10 cellular contexts compared by ENCODE assay signal in genomic region chr13:51995677-51996551, GRCh38. TPM values are rescaled to one million over a fixed set of nuclear protein-coding genes. Genes with fewer than 3 reads are reported as not detected.
DNase-seq lines count a peak whose midpoint lies in the region; ATAC-seq and TF ChIP-seq lines count a peak whose summit lies in the region.
"Had no signal": no experiment of that assay in that cellular context is flagged by ENCODE, and none has a peak within 500 bp of the region (broad histone marks: within the 10 kb centered on the region; RNA-seq: fewer than 3 reads in every experiment).

No MANE protein-coding gene starts in this region.

- H3F3A ChIP-seq in GM23338 (replicated peaks; ENCODE audit: low read depth), result no peaks in the 10 kb centered on the region

- H3K27me3 Mint-ChIP-seq in GM23338 (ENCODE audit: insufficient read depth, low read depth, poor library complexity), result peaks cover 14% of the 10 kb centered on the region

- ATAC-seq in GM23338 (peak; percentile 22), foreskin keratinocyte (peak; percentile 39), HG03457 (IDR thresholded peaks at IDR 0.05; ENCODE audit: unreplicated experiment) (no peak), HG03571 (IDR thresholded peaks at IDR 0.05; ENCODE audit: unreplicated experiment) (no peak)

- no peaks in the 10 kb centered on the region for H3K9me3 Mint-ChIP-seq in GM23338

- H3K27me3 ChIP-seq in GM23338 (ENCODE audit: insufficient read depth), result no peaks in the 10 kb centered on the region
- peaks cover 17% of the 10 kb centered on the region for H3K27me3 ChIP-seq in foreskin keratinocyte

- H3K4me3 ChIP-seq in GM23338, result no peak overlapping the region

- peaks cover 22% of the 10 kb centered on the region for H3K4me1 ChIP-seq in GM23338 (ENCODE audit: insufficient read depth)
- H3K4me1 ChIP-seq in foreskin keratinocyte, result no peaks in the 10 kb centered on the region

- no peak overlapping the region; the same call in 1 of the 2 replicates for H3K27ac Mint-ChIP-seq in GM23338
- H3K27ac Mint-ChIP-seq: activated naive CD8-positive, alpha-beta T cell had no signal

- peaks cover 42% of the 10 kb centered on the region for H3K4me1 Mint-ChIP-seq in GM23338

- no peak overlapping the region for H3K4me3 Mint-ChIP-seq in GM23338
- H3K4me3 Mint-ChIP-seq: activated naive CD8-positive, alpha-beta T cell had no signal

- H3K36me3 Mint-ChIP-seq in GM23338 (ENCODE audit: low read depth), result no peaks in the 10 kb centered on the region
- H3K36me3 Mint-ChIP-seq: activated naive CD8-positive, alpha-beta T cell had no signal

- H3K9me2 ChIP-seq in GM23338 (ENCODE audit: insufficient read depth), result no peaks in the 10 kb centered on the region

- no peak overlapping the region for H2AFZ ChIP-seq in GM23338

- DNase-seq in GM23338 (ENCODE audit: low spot score) (peak; percentile 33), UCSD-AML1 (lab: John Stamatoyannopoulos, UW; ENCODE audit: unreplicated experiment) (peak; percentile 36), foreskin keratinocyte (no peak), pons (ENCODE audit: low spot score) (peak; percentile 49), foreskin melanocyte (no peak)
- no peak for DNase-seq in activated CD4-positive, alpha-beta T cell treated with anti-CD3 and anti-CD28 coated beads for 48 hours
- DNase-seq: stimulated activated CD4-positive, alpha-beta T cell treated with anti-CD3 and anti-CD28 coated beads, Interleukin-4, amount 100 ng/mL, for 1 hour had no signal

- H3K79me2 ChIP-seq in GM23338 (replicated peaks; ENCODE audit: insufficient read depth), result no peaks in the 10 kb centered on the region

- no peaks in the 10 kb centered on the region for H3K36me3 ChIP-seq in GM23338 (ENCODE audit: insufficient read depth)

- H4K20me1 ChIP-seq in GM23338 (replicated peaks; ENCODE audit: insufficient read depth), result no peaks in the 10 kb centered on the region

- no peak overlapping the region for H3K4me2 ChIP-seq in GM23338

- no peak for TF ChIP-seq CTCF in GM23338 (conservative IDR thresholded peaks at IDR 0.05; ENCODE audit: low read depth in 2 of 2)
- no peak for TF ChIP-seq CTCF in foreskin keratinocyte (conservative IDR thresholded peaks at IDR 0.05)

- H3K27ac ChIP-seq in GM23338 (ENCODE audit: low read depth) (no peak overlapping the region), foreskin keratinocyte (no peak overlapping the region)

TF ChIP-seq in GM23338, 12 proteins besides CTCF, POLR2A, EP300 and RAD21:
- no peak for TF ChIP-seq NANOG (IDR thresholded peaks at IDR 0.05; ENCODE audit: borderline replicate concordance)
- TF ChIP-seq CREB1 (CRISPR knock-in tag; IDR thresholded peaks at IDR 0.05; ENCODE audit: low read depth), result no peak
- TF ChIP-seq POLR2AphosphoS5 (IDR thresholded peaks at IDR 0.05; ENCODE audit: low read depth), result no peak

RNA-seq across cellular contexts. Expression of gene ATP7B, which starts 15.3 kb away (rescaled TPM):
- total RNA-seq in GM23338 (2014; rRNA removed; shearing (Covaris generic)), result 7.7 and 12.8 TPM in 2 replicates
- 2.2 and 2.6 TPM in 2 replicates for polyA plus RNA-seq in GM23338 (2016; fragmentation: Nextera tagmentation; extraction: Ambion mirVana)
- total RNA-seq in foreskin keratinocyte, result 3.4 and 5.3 TPM in 2 replicates
- 1.0 and 1.4 TPM in 2 replicates for polyA plus RNA-seq in foreskin keratinocyte

RNA-seq across cellular contexts. Expression of gene ALG11, which starts 16.3 kb away (rescaled TPM):
- total RNA-seq in GM23338 (2014; rRNA removed; shearing (Covaris generic)), result 38.8 and 40.1 TPM in 2 replicates
- polyA plus RNA-seq in GM23338 (2016; fragmentation: Nextera tagmentation; extraction: Ambion mirVana) (31.4 and 36.9 TPM in 2 replicates), foreskin keratinocyte (4.4 and 5.4 TPM in 2 replicates)
- total RNA-seq in foreskin keratinocyte, result 11.9 and 12.3 TPM in 2 replicates

RNA-seq across cellular contexts. Expression of gene UTP14C, which starts 28.6 kb away (rescaled TPM):
- total RNA-seq in GM23338 (2014; rRNA removed; shearing (Covaris generic)), result 22.9 and 25.9 TPM in 2 replicates
- polyA plus RNA-seq in GM23338 (2016; fragmentation: Nextera tagmentation; extraction: Ambion mirVana), result 9.1 and 11.4 TPM in 2 replicates
- total RNA-seq in foreskin keratinocyte, result 11.9 and 12.3 TPM in 2 replicates
- 2.6 and 2.9 TPM in 2 replicates for polyA plus RNA-seq in foreskin keratinocyte

Comparison
In these comparisons a context has a peak if more than half of its experiments do, and no peak if none do; other contexts are left out.
1. ATAC-seq: peak in GM23338 (single experiment) and foreskin keratinocyte (single experiment); none in HG03457 (single experiment) and HG03571 (single experiment).
2. DNase-seq: peak in GM23338 (single experiment), UCSD-AML1 (single experiment) and pons (single experiment); none in foreskin keratinocyte (0 of 2), foreskin melanocyte (single experiment) and activated CD4-positive, alpha-beta T cell treated with anti-CD3 and anti-CD28 coated beads for 48 hours (single experiment).